ENCODE assay signal across 1 cellular context in the genomic region with DNA sequence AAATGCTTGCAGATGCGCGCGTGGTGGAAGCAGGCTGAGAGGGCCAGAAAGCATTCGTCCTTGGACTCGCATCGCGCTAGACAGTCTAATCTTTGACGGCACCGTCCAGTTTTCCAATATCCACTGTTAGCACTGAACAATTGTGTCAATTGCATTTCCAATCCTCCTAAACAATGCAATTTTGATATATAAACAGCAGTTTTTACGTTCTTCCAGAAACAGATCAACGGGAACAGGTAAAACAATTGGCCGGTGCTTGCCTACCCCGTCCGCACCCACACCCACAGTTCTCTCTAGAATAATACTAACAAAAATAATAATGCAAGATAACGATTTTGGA.
TF ChIP-seq lines count a peak whose summit lies in the region.

No MANE protein-coding gene starts in this region.

TF ChIP-seq in H1, 55 proteins besides CTCF, POLR2A, EP300 and RAD21:
- no peak for TF ChIP-seq RNF2 (IDR thresholded peaks at IDR 0.05; ENCODE audit: borderline replicate concordance, low read depth, low read length, missing control alignments, poor library complexity, severe bottlenecking)
- no peak for TF ChIP-seq SAP30 (IDR thresholded peaks at IDR 0.05; ENCODE audit: insufficient read depth, insufficient replicate concordance, low read length)
- TF ChIP-seq TBP (IDR thresholded peaks at IDR 0.05; ENCODE audit: low read depth, low read length), result no peak
- TF ChIP-seq BRCA1 (IDR thresholded peaks at IDR 0.05; ENCODE audit: low read depth, low read length), result no peak
- no peak for TF ChIP-seq SP2 (IDR thresholded peaks at IDR 0.05; ENCODE audit: low read length)
- TF ChIP-seq SRF (IDR thresholded peaks at IDR 0.05; ENCODE audit: low read depth, low read length), result no peak
- TF ChIP-seq, protein P1, sequence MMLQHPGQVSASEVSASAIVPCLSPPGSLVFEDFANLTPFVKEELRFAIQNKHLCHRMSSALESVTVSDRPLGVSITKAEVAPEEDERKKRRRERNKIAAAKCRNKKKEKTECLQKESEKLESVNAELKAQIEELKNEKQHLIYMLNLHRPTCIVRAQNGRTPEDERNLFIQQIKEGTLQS (IDR thresholded peaks at IDR 0.05; ENCODE audit: insufficient read depth, low read depth, low read length), result no peak
- TF ChIP-seq POU5F1 (IDR thresholded peaks at IDR 0.05; ENCODE audit: low read depth, low read length), result no peak
- TF ChIP-seq CEBPB (IDR thresholded peaks at IDR 0.05; ENCODE audit: low read depth, low read length), result no peak
- TF ChIP-seq SP4 (IDR thresholded peaks at IDR 0.05; ENCODE audit: low read length), result no peak
- no peak for TF ChIP-seq MAFK (IDR thresholded peaks at IDR 0.05; ENCODE audit: low read depth, low read length)
- TF ChIP-seq CBX5 (IDR thresholded peaks at IDR 0.05; ENCODE audit: low read depth, low read length), result no peak
- TF ChIP-seq, protein P2, sequence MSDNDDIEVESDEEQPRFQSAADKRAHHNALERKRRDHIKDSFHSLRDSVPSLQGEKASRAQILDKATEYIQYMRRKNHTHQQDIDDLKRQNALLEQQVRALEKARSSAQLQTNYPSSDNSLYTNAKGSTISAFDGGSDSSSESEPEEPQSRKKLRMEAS (IDR thresholded peaks at IDR 0.05), result no peak
- TF ChIP-seq, protein P3, sequence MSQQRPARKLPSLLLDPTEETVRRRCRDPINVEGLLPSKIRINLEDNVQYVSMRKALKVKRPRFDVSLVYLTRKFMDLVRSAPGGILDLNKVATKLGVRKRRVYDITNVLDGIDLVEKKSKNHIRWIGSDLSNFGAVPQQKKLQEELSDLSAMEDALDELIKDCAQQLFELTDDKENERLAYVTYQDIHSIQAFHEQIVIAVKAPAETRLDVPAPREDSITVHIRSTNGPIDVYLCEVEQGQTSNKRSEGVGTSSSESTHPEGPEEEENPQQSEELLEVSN (IDR thresholded peaks at IDR 0.05), result no peak
- TF ChIP-seq PHF8 (conservative IDR thresholded peaks at IDR 0.05; ENCODE audit: low read depth, low read length), result no peak
- no peak for TF ChIP-seq GTF2F1 (IDR thresholded peaks at IDR 0.05; ENCODE audit: borderline replicate concordance, low read depth, low read length)
- TF ChIP-seq YY1 (IDR thresholded peaks at IDR 0.05; ENCODE audit: low read depth, low read length), result no peak
- TF ChIP-seq ZNF274 (IDR thresholded peaks at IDR 0.05; ENCODE audit: borderline replicate concordance, extremely low read depth, low read length), result no peak
TF ChIP-seq in H1: peak in this region for 0.
